ENCODE assay signal across 8 cellular contexts in genomic region chr10:68332259-68333057, GRCh38. TPM values are rescaled to one million over a fixed set of nuclear protein-coding genes. Genes with fewer than 3 reads are reported as not detected.
DNase-seq lines count a peak whose midpoint lies in the region; ATAC-seq and TF ChIP-seq lines count a peak whose summit lies in the region.

TSS of gene PBLD (minus strand) at chr10:68332928. CDS start at chr10:68306844, 26,084 bp downstream.

- H3K27ac ChIP-seq in A673 (ENCODE audit: low read depth, low read length, poor library complexity, severe bottlenecking), result peak within 1 kb of the TSS; percentile 99
- peak within 1 kb of the TSS; percentile 97 to 99 for H3K27ac ChIP-seq in left lung

- H3K4me3 ChIP-seq in A673 (ENCODE audit: low read depth, low read length, poor library complexity, severe bottlenecking), result peak within 1 kb of the TSS; percentile 94
- peak within 1 kb of the TSS; percentile 78 to 82 for H3K4me3 ChIP-seq in left lung

- TF ChIP-seq CTCF in A673 (conservative IDR thresholded peaks at IDR 0.05; ENCODE audit: low read depth, low read length) (peak; percentile 62), left lung (IDR thresholded peaks at IDR 0.05) (peak; percentile 13 to 22)

- intact Hi-C loops in A673 (cut with micrococcal nuclease; ENCODE audit: unreplicated experiment) (loop anchor here (10.0 kb wide), 1 partner anchor 258 kb away; the partner anchor contains the start of gene HERC4), left lung (cut with DNase I) (no loop called here)
- intact Hi-C loops in dendritic cell treated with granulocyte-macrophage colony-stimulating factor and Interleukin-4, amounts not matched to agents 40 ng/mL and 50 ng/mL, for 4 days (cut with micrococcal nuclease), result loop anchor here (5.0 to 10.0 kb wide), 3 partner anchors 75 to 572 kb away; partner anchors contain the start of genes DDX50 and RUFY2

- CTCF ChIA-PET in A673 (lab: Charles Lee), result interaction anchor here (1.1 kb wide), 1 partner anchor 120 kb away, joined by 13 read pairs; no protein-coding TSS in a partner anchor

- no TSS peak for BruUV-seq in A673 (replicated peaks; lab: Mats Ljungman, UMichigan)

- DNase-seq in A673 (ENCODE audit: low spot score), result peak; percentile 91
- peak; percentile 75 for DNase-seq in NCI-H226
- DNase-seq in activated CD4-positive, alpha-beta T cell treated with anti-CD3 and anti-CD28 coated beads for 4 hours, result peak; percentile 46 to 51
- peak; percentile 79 to 87 for DNase-seq in left lung
- peak; percentile 27 for DNase-seq in stimulated activated CD4-positive, alpha-beta T cell treated with anti-CD3 and anti-CD28 coated beads, Interleukin-2, amount 100 ng/mL, for 4 hours (ENCODE audit: low read depth)

- H3K36me3 Mint-ChIP-seq in dendritic cell treated with granulocyte-macrophage colony-stimulating factor and Interleukin-4, amounts not matched to agents 40 ng/mL and 50 ng/mL, for 4 days (ENCODE audit: low read depth), result peaks cover 53% of the 10 kb centered on the region

- H3K9me3 ChIP-seq in A673 (ENCODE audit: low read depth, low read length, poor library complexity, severe bottlenecking) (no peaks in the 10 kb centered on the region), left lung (no peaks in the 10 kb centered on the region)

- peaks cover 71% of the 10 kb centered on the region for H3K4me1 Mint-ChIP-seq in dendritic cell treated with granulocyte-macrophage colony-stimulating factor and Interleukin-4, amounts not matched to agents 40 ng/mL and 50 ng/mL, for 4 days (ENCODE audit: low read depth)

- H3K27me3 ChIP-seq in A673 (replicated peaks; ENCODE audit: insufficient read depth, low read depth, low read length, poor library complexity) (no peaks in the 10 kb centered on the region), left lung (no peaks in the 10 kb centered on the region)

- H3K27me3 Mint-ChIP-seq in dendritic cell treated with granulocyte-macrophage colony-stimulating factor and Interleukin-4, amounts not matched to agents 40 ng/mL and 50 ng/mL, for 4 days, result no peaks in the 10 kb centered on the region

- ATAC-seq in GM18867 (IDR thresholded peaks at IDR 0.05; ENCODE audit: unreplicated experiment) (peak; percentile 20), HG03135 (IDR thresholded peaks at IDR 0.05; ENCODE audit: unreplicated experiment) (peak; percentile 22), left lung (peak; percentile 41)

- POLR2A ChIA-PET in A673 (lab: Charles Lee; ENCODE audit: low non-redundant PET), result interaction anchor here (0.6 to 0.7 kb wide), 2 partner anchors 15 to 75 kb away, joined by 3 read pairs; no protein-coding TSS in a partner anchor

- H3K4me1 ChIP-seq in A673 (ENCODE audit: insufficient read depth, low read length, poor library complexity, severe bottlenecking) (peaks cover 55% of the 10 kb centered on the region), left lung (peaks cover 26 to 76% of the 10 kb centered on the region in 2 donors)

- H3K9me3 Mint-ChIP-seq in dendritic cell treated with granulocyte-macrophage colony-stimulating factor and Interleukin-4, amounts not matched to agents 40 ng/mL and 50 ng/mL, for 4 days, result no peaks in the 10 kb centered on the region

- H3K36me3 ChIP-seq in A673 (ENCODE audit: insufficient read depth, low read length, poor library complexity, severe bottlenecking) (peaks cover 25% of the 10 kb centered on the region), left lung (no peaks in the 10 kb centered on the region)

- peak within 1 kb of the TSS; percentile 100 for H3K27ac Mint-ChIP-seq in dendritic cell treated with granulocyte-macrophage colony-stimulating factor and Interleukin-4, amounts not matched to agents 40 ng/mL and 50 ng/mL, for 4 days

- H3K4me3 Mint-ChIP-seq in dendritic cell treated with granulocyte-macrophage colony-stimulating factor and Interleukin-4, amounts not matched to agents 40 ng/mL and 50 ng/mL, for 4 days, result peak within 1 kb of the TSS; percentile 99

RNA-seq across cellular contexts. Expression of gene PBLD, which starts in this region (rescaled TPM):
- 4.9 and 6.2 TPM in 2 replicates for total RNA-seq in A673 (2021)
- 1 to 10 TPM; 2.1 to 4.1 TPM for total RNA-seq in left lung

Comparison
In these comparisons a context has a peak if more than half of its experiments do, and no peak if none do; other contexts are left out.
1. Peak in every context shown above with its lines: DNase-seq, ATAC-seq, H3K4me3 ChIP-seq and H3K27ac ChIP-seq.
2. DNase-seq: peak in every context shown above with its lines; median percentile 91 in A673; 83 in left lung; 75 in NCI-H226; 48 in activated CD4-positive, alpha-beta T cell treated with anti-CD3 and anti-CD28 coated beads for 4 hours; 27 in stimulated activated CD4-positive, alpha-beta T cell treated with anti-CD3 and anti-CD28 coated beads, Interleukin-2, amount 100 ng/mL, for 4 hours.
3. intact Hi-C loops: an anchor here in A673 (10.0 kb wide) and dendritic cell treated with granulocyte-macrophage colony-stimulating factor and Interleukin-4, amounts not matched to agents 40 ng/mL and 50 ng/mL, for 4 days (5.0 to 10.0 kb wide); none called in left lung.